Comparison of ENCODE assay signal across 1 cellular context in the genomic region with DNA sequence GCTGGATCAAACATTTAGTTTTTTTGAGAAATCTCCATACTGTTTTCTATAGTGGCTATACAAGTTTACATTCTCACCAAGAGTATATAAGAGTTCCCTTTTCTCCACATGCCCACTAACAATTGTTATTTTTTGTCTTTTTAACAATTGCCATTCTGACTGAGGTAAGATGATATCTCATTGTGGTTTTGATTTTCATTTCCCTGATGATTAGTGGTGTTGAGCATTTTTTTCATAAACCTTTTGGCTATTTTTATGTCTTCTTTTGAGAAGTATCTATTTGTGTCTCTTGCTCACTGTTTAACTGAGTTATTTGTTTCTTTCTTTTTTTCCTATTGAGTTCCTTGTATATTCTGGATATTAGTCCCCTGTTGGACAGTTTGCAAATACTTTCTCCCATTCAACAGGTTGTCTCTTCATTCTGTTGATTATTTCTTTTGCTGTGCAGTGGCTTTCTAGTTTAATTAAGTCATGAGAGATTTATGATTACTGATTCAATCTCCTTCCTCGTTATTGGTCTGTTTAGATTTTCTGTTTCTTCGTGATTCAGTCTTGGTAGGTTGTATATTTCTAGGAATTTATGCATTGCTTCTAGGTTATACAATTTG.
TF ChIP-seq lines count a peak whose summit lies in the region.

No MANE protein-coding gene starts in this region.

TF ChIP-seq in HEK293, 187 proteins besides CTCF, POLR2A, EP300 and RAD21:
- TF ChIP-seq SCRT1 (tag by site-specific recombination; IDR thresholded peaks at IDR 0.05; ENCODE audit: borderline replicate concordance): peak; percentile 87
- TF ChIP-seq ZNF600 (tag by site-specific recombination; IDR thresholded peaks at IDR 0.05): no peak
- peak; percentile 94 for TF ChIP-seq SCRT2 (tag by site-specific recombination; IDR thresholded peaks at IDR 0.05)
